ENCODE assay signal across 28 cellular contexts in genomic region chr11:69034123-69034522, GRCh38. TPM values are rescaled to one million over a fixed set of nuclear protein-coding genes. Genes with fewer than 3 reads are reported as not detected.
"Had no signal": no experiment of that assay in that cellular context is flagged by ENCODE, and none has a peak within 500 bp of the region (broad histone marks: within the 10 kb centered on the region; RNA-seq: fewer than 3 reads in every experiment).

No MANE protein-coding gene starts in this region.

- H3K36me3 Mint-ChIP-seq: naive thymus-derived CD4-positive, alpha-beta T cell; stimulated activated naive B cell treated with anti-CD40 and anti-IgM and Interleukin-4, amounts not matched to agents 10 μg/mL and 1 μg/mL and 100 μg/mL, for 72 hours had no signal

- H3K9me3 Mint-ChIP-seq: naive thymus-derived CD4-positive, alpha-beta T cell; neural crest cell; stimulated activated naive B cell treated with anti-CD40 and anti-IgM and Interleukin-4, amounts not matched to agents 10 μg/mL and 1 μg/mL and 100 μg/mL, for 72 hours; stimulated activated naive CD8-positive, alpha-beta T cell treated with anti-CD3 and anti-CD28 coated beads, Interleukin-15, amount 100 ng/mL, for 72 hours had no signal

- DNase-seq: dorsolateral prefrontal cortex; effector CD8-positive, alpha-beta T cell; hippocampal formation; kidney glomerular epithelial cell; mammary epithelial cell; naive thymus-derived CD4-positive, alpha-beta T cell; occipital lobe; stimulated activated CD4-positive, alpha-beta T cell treated with anti-CD3 and anti-CD28 coated beads, Interleukin-2, amount 100 ng/mL, for 24 hours; stimulated activated CD4-positive, alpha-beta T cell treated with anti-CD3 and anti-CD28 coated beads, Interleukin-4, amount 100 ng/mL, for 4 hours; stimulated activated naive B cell treated with anti-CD40 and anti-IgM and Interleukin-4, amounts not matched to agents 10 μg/mL and 1 μg/mL and 100 μg/mL, for 72 hours; stimulated activated naive CD8-positive, alpha-beta T cell treated with anti-CD3 and anti-CD28 coated beads, Interleukin-15, amount 100 ng/mL, for 72 hours; trophoblast cell had no signal

- H3K27ac Mint-ChIP-seq: naive thymus-derived CD4-positive, alpha-beta T cell; stimulated activated naive B cell treated with anti-CD40 and anti-IgM and Interleukin-4, amounts not matched to agents 10 μg/mL and 1 μg/mL and 100 μg/mL, for 72 hours had no signal

- H3K27me3 ChIP-seq: heart left ventricle had no signal

- H3K36me3 ChIP-seq: heart left ventricle, thoracic aorta had no signal

- H3K4me3 Mint-ChIP-seq: naive thymus-derived CD4-positive, alpha-beta T cell; neural crest cell; stimulated activated naive B cell treated with anti-CD40 and anti-IgM and Interleukin-4, amounts not matched to agents 10 μg/mL and 1 μg/mL and 100 μg/mL, for 72 hours; stimulated activated naive CD8-positive, alpha-beta T cell treated with anti-CD3 and anti-CD28 coated beads, Interleukin-15, amount 100 ng/mL, for 72 hours had no signal

- ATAC-seq: heart left ventricle; naive thymus-derived CD4-positive, alpha-beta T cell; sciatic nerve; stimulated activated naive B cell treated with anti-CD40 and anti-IgM and Interleukin-4, amounts not matched to agents 10 μg/mL and 1 μg/mL and 100 μg/mL, for 72 hours; stimulated activated naive CD8-positive, alpha-beta T cell treated with anti-CD3 and anti-CD28 coated beads, Interleukin-15, amount 100 ng/mL, for 72 hours had no signal

- H3K4me3 ChIP-seq: coronary artery, dorsolateral prefrontal cortex, heart left ventricle, skin epidermis, thoracic aorta had no signal

- H3K4me1 Mint-ChIP-seq: neural crest cell; stimulated activated naive B cell treated with anti-CD40 and anti-IgM and Interleukin-4, amounts not matched to agents 10 μg/mL and 1 μg/mL and 100 μg/mL, for 72 hours; stimulated activated naive CD8-positive, alpha-beta T cell treated with anti-CD3 and anti-CD28 coated beads, Interleukin-15, amount 100 ng/mL, for 72 hours had no signal

- H3K9me3 ChIP-seq: heart left ventricle, thoracic aorta had no signal

- H3K27ac ChIP-seq: heart left ventricle, skin epidermis had no signal

RNA-seq across cellular contexts. Expression of gene MRGPRF, which starts 21.1 kb away (rescaled TPM):
- total RNA-seq: glomerular endothelial cell; naive thymus-derived CD4-positive, alpha-beta T cell; pulmonary artery endothelial cell had no signal

RNA-seq across cellular contexts. Expression of gene MRGPRD, which starts 53.3 kb away (rescaled TPM):
- total RNA-seq: chondrocyte; dorsolateral prefrontal cortex; fibroblast of lung; frontal cortex; glomerular endothelial cell; heart left ventricle; liver; mammary epithelial cell; mesenteric fat pad; mononuclear cell; naive thymus-derived CD4-positive, alpha-beta T cell; neural crest cell; occipital lobe; pulmonary artery endothelial cell; sciatic nerve; subcutaneous adipose tissue; urinary bladder had no signal
